Comparison of ENCODE assay signal across 2 cellular contexts in the genomic region with DNA sequence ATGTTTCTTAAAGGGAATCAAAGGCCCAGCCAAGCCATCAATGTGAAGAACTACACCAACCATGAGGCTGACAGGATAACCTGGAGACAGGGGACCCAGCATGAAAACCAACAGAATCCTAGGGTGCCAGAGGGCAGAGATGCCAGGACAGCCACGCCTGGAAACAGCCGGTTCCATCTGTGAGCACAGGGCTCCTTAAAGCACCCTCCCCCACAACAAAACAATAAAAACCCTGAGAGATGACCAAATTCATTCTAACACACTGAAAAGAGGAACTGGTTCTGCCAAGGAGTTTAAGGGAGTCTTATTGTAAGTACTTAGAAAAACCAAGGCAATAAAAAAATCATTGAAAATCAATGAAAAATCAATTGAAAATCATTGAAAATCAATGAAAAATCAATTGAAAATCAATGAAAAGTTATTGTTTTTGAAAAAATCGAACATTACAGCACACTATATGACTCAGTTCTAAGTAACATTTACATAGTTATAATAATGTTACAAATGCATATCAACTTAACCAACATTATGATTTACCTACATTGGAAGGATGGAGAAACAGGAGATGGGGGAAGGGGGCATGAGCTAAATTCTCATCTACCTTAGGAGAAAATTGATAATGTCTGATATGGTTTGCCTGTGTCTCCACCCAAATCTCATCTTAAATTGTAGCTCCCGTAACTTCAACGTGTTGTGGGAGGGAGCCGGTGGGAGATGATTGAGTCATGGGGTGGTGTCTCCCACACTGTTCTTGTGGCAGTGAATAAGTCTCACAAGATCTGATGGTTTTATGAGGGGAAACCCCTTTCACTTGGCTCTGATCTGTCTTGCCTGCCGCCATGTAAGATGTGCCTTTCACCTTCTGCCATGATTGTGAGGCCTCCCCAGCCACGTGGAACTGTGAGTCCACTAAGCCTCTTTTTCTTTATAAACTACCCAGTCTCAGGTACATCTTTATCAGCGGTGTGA.
TF ChIP-seq lines count a peak whose summit lies in the region.

No MANE protein-coding gene starts in this region.

TF ChIP-seq in SK-N-SH, 30 proteins besides CTCF, POLR2A, EP300 and RAD21 (continued from another document):
- TF ChIP-seq ZBTB33 (IDR thresholded peaks at IDR 0.05; ENCODE audit: borderline replicate concordance, low read depth) (no peak), IRF3 (IDR thresholded peaks at IDR 0.05; ENCODE audit: low read depth, low read length) (no peak), EZH2phosphoT487 (IDR thresholded peaks at IDR 0.05; ENCODE audit: borderline replicate concordance, low read depth) (no peak), CHD2 (IDR thresholded peaks at IDR 0.05; ENCODE audit: low read length, partially characterized antibody) (no peak), USF2 (IDR thresholded peaks at IDR 0.05; ENCODE audit: borderline replicate concordance, low read depth, low read length) (no peak), ELF1 (IDR thresholded peaks at IDR 0.05) (no peak), GATA2 (CRISPR knock-in tag; IDR thresholded peaks at IDR 0.05) (no peak)

TF ChIP-seq in SK-N-SH treated with all-trans-retinoic acid at 6 μM for 48 hours, 23 proteins besides CTCF, POLR2A, EP300 and RAD21 (continued from another document):
- TF ChIP-seq, protein P1, sequence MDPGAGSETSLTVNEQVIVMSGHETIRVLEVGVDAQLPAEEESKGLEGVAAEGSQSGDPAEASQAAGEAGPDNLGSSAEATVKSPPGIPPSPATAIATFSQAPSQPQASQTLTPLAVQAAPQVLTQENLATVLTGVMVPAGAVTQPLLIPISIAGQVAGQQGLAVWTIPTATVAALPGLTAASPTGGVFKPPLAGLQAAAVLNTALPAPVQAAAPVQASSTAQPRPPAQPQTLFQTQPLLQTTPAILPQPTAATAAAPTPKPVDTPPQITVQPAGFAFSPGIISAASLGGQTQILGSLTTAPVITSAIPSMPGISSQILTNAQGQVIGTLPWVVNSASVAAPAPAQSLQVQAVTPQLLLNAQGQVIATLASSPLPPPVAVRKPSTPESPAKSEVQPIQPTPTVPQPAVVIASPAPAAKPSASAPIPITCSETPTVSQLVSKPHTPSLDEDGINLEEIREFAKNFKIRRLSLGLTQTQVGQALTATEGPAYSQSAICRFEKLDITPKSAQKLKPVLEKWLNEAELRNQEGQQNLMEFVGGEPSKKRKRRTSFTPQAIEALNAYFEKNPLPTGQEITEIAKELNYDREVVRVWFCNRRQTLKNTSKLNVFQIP (CRISPR knock-in tag; IDR thresholded peaks at IDR 0.05; ENCODE audit: borderline replicate concordance, low read depth) = no peak
- TF ChIP-seq CREB5 (CRISPR knock-in tag; IDR thresholded peaks at IDR 0.05; ENCODE audit: low read depth) (no peak), TCF4 (CRISPR knock-in tag; IDR thresholded peaks at IDR 0.05; ENCODE audit: borderline replicate concordance) (no peak)
